In genomic region chr2:74530239-74531161, GRCh38 we compare ENCODE assay signal across 1 cellular context.
TF ChIP-seq lines count a peak whose summit lies in the region.

No MANE protein-coding gene starts in this region.

TF ChIP-seq in endothelial cell of umbilical vein, 7 proteins besides CTCF, POLR2A, EP300 and RAD21:
- TF ChIP-seq EZH2 (IDR thresholded peaks at IDR 0.05; ENCODE audit: borderline replicate concordance, low read depth, low read length, severe bottlenecking) (no peak), MYC (IDR thresholded peaks at IDR 0.05; ENCODE audit: low read depth, low read length) (no peak)
